In the genomic region with DNA sequence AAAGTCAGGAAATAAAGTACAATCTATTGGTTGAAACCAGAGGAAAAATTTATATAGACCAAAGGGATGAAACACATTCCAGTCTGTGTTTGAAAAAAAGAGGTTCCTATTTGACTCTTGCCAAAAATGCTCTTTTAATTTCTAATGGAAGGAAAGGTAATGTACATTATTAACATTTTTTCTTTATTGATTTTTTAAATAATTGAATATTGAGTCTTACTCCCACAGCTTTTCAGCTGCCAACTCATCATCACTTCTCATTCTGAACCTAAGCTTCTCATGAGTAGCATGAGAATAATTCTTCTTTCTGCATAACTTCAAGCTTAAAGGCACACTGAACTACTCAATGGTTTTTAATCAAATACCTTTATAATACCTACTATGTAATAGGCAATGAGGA, we compare ENCODE assay signal across 21 cellular contexts.
"Had no signal": no experiment of that assay in that cellular context is flagged by ENCODE, and none has a peak within 500 bp of the region (broad histone marks: within the 10 kb centered on the region; RNA-seq: fewer than 3 reads in every experiment).

No MANE protein-coding gene starts in this region.

- DNase-seq: colonic mucosa; cortex of kidney; effector CD8-positive, alpha-beta T cell; effector memory CD8-positive, alpha-beta T cell; endodermal cell; foreskin keratinocyte; heart right ventricle; hippocampal formation; left colon; left lung; left ventricle myocardium superior; lower lobe of right lung; mesenchymal stem cell; mucosa of descending colon; naive B cell had no signal

- H3K4me3 ChIP-seq: colonic mucosa, esophagus muscularis mucosa, gastroesophageal sphincter, heart right ventricle, left lung, lower lobe of right lung, mucosa of descending colon had no signal

- H3K9me3 ChIP-seq: colonic mucosa, esophagus muscularis mucosa, gastroesophageal sphincter, heart right ventricle, left lung, lower lobe of right lung, mucosa of descending colon had no signal

- ATAC-seq: effector memory CD8-positive, alpha-beta T cell; foreskin keratinocyte; gastroesophageal sphincter; heart right ventricle; left colon; left lung; left ventricle myocardium superior; lower lobe of right lung; mucosa of descending colon had no signal

- H3K27ac ChIP-seq: colonic mucosa, esophagus muscularis mucosa, foreskin keratinocyte, gastroesophageal sphincter, heart right ventricle, left lung, lower lobe of right lung had no signal

- FAIRE-seq: endometrium, frontal cortex, islet of Langerhans, keratinocyte had no signal

- H3K27me3 ChIP-seq: colonic mucosa had no signal

- H3K36me3 ChIP-seq: colonic mucosa, esophagus muscularis mucosa, gastroesophageal sphincter, heart right ventricle, left lung, lower lobe of right lung had no signal

- H3K4me1 ChIP-seq: colonic mucosa had no signal
